ENCODE assay signal across 11 cellular contexts in the genomic region with DNA sequence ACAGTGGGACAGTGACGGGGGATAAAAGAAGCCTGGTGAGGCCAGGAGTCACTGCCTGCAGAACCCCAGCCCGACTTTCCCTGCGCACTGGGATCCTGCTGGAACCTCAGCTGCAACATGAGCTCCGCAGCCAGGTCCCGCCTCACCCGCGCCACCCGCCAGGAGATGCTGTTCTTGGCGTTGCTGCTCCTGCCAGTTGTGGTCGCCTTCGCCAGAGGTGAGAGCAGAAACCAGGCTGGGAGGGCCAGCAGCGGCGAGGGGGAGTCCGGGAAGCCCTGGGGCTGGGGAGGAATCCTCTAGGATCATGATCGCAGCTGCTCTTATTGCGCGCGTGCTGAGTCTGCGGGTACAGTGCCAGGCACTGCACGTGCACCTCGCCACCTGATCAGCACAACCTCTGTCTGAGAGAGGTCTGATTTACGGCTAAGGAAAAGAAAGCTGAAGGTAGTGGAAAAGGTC. TPM values are rescaled to one million over a fixed set of nuclear protein-coding genes. Genes with fewer than 3 reads are reported as not detected.
DNase-seq lines count a peak whose midpoint lies in the region; ATAC-seq and TF ChIP-seq lines count a peak whose summit lies in the region.
"Had no signal": no experiment of that assay in that cellular context is flagged by ENCODE, and none has a peak within 500 bp of the region (broad histone marks: within the 10 kb centered on the region; RNA-seq: fewer than 3 reads in every experiment).

A gene with protein sequence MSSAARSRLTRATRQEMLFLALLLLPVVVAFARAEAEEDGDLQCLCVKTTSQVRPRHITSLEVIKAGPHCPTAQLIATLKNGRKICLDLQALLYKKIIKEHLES (plus strand): TSS at position 51 of the 459 bp plus-strand sequence. CDS start 67 bp downstream, at position 118.

- peaks cover 48% of the 10 kb centered on the region for H3K27me3 Mint-ChIP-seq in endodermal cell (ENCODE audit: insufficient read depth)

- DNase-seq in SHP77 (lab: John Stamatoyannopoulos, UW) (peak; percentile 13 to 44), SHP77 treated with DMSO at 0.1 percent for 48 hours (lab: John Stamatoyannopoulos, UW) (no peak), endodermal cell (peak; percentile 93), lower lobe of right lung (peak; percentile 50), tibial artery (peak in 1 of 2 donors; percentile 71), NCI-H1436 treated with DMSO at 0.1 percent for 48 hours (lab: John Stamatoyannopoulos, UW) (no peak)
- DNase-seq: NCI-H526 treated with DMSO at 0.1 percent for 48 hours, T-helper 17 cell had no signal

- no peaks in the 10 kb centered on the region for H3K9me3 Mint-ChIP-seq in endodermal cell

- H3K27ac ChIP-seq in endodermal cell (ENCODE audit: low read depth, low read length) = no peak within 1 kb of the TSS
- no peak within 1 kb of the TSS for H3K27ac ChIP-seq in lower lobe of right lung
- no peak within 1 kb of the TSS for H3K27ac ChIP-seq in tibial artery
- H3K27ac ChIP-seq: ovary had no signal

- intact Hi-C loops in lower lobe of right lung (cut with DNase I) (no loop called here), tibial artery (cut with DNase I; ENCODE audit: low total_unique reads) (no loop called here)

- H3K9me3 ChIP-seq in endodermal cell (ENCODE audit: control insufficient read depth, low read length) (no peaks in the 10 kb centered on the region), lower lobe of right lung (no peaks in the 10 kb centered on the region), tibial artery (no peaks in the 10 kb centered on the region)
- H3K9me3 ChIP-seq: ovary had no signal

- no peak within 1 kb of the TSS for H3K4me3 ChIP-seq in endodermal cell (ENCODE audit: low read length)
- peak within 1 kb of the TSS; percentile 21 for H3K4me3 ChIP-seq in lower lobe of right lung
- peak within 1 kb of the TSS; percentile 37 to 43 for H3K4me3 ChIP-seq in tibial artery
- H3K4me3 ChIP-seq: ovary had no signal

- H3K4me1 Mint-ChIP-seq in endodermal cell = peaks cover 4% of the 10 kb centered on the region
- H3K4me1 Mint-ChIP-seq: T-helper 17 cell had no signal

- H3K27ac Mint-ChIP-seq in endodermal cell = no peak within 1 kb of the TSS
- H3K27ac Mint-ChIP-seq: T-helper 17 cell had no signal

- H3K4me1 ChIP-seq in endodermal cell (ENCODE audit: control insufficient read depth, insufficient read depth, low read length) = no peaks in the 10 kb centered on the region
- peaks cover 15% of the 10 kb centered on the region for H3K4me1 ChIP-seq in lower lobe of right lung
- peaks cover 0 to 35% (median 13%) of the 10 kb centered on the region in 4 donors for H3K4me1 ChIP-seq in tibial artery

- no peaks in the 10 kb centered on the region for H3K27me3 ChIP-seq in endodermal cell (ENCODE audit: control insufficient read depth, insufficient read depth, low read length, poor library complexity, severe bottlenecking)
- H3K27me3 ChIP-seq in lower lobe of right lung (ENCODE audit: low read depth) = no peaks in the 10 kb centered on the region
- H3K27me3 ChIP-seq in tibial artery = peaks cover 0 to 3% of the 10 kb centered on the region in 2 donors
- H3K27me3 ChIP-seq: ovary had no signal

- ATAC-seq in lower lobe of right lung (peak; percentile 41 to 63), HG03159 (IDR thresholded peaks at IDR 0.05; ENCODE audit: unreplicated experiment) (no peak), HG02884 (IDR thresholded peaks at IDR 0.05; ENCODE audit: unreplicated experiment) (no peak)
- ATAC-seq: T-helper 17 cell had no signal

- H3K4me3 Mint-ChIP-seq in endodermal cell = peak within 1 kb of the TSS; percentile 39
- H3K4me3 Mint-ChIP-seq: T-helper 17 cell had no signal

- no peaks in the 10 kb centered on the region for H3K36me3 Mint-ChIP-seq in endodermal cell (ENCODE audit: low read depth)

- H3K9ac ChIP-seq in endodermal cell (ENCODE audit: extremely low read depth, low read length, poor library complexity, severe bottlenecking) = no peak within 1 kb of the TSS

- 91 to 92% methylated on average over 21 to 22 of the region's 22 CpGs for WGBS in endodermal cell (ENCODE audit: insufficient coverage in 1 of 2, insufficient read length in 1 of 2), 2 experiments

- no peaks in the 10 kb centered on the region for H3K36me3 ChIP-seq in endodermal cell (ENCODE audit: control insufficient read depth, insufficient read depth, low read length)
- H3K36me3 ChIP-seq in lower lobe of right lung = no peaks in the 10 kb centered on the region
- H3K36me3 ChIP-seq in tibial artery = no peaks in the 10 kb centered on the region
- H3K36me3 ChIP-seq: ovary had no signal

- peak; percentile 69 for TF ChIP-seq CTCF in endodermal cell (conservative IDR thresholded peaks at IDR 0.05)
- peak; percentile 17 for TF ChIP-seq CTCF in lower lobe of right lung (IDR thresholded peaks at IDR 0.05)
- no peak for TF ChIP-seq CTCF in tibial artery (IDR thresholded peaks at IDR 0.05)

RNA-seq across cellular contexts. Expression of the gene that starts here (rescaled TPM):
- total RNA-seq in endodermal cell = not detected
- not detected for polyA plus RNA-seq in endodermal cell (2013, experiment 1 of 2)
- not detected for polyA plus RNA-seq in endodermal cell (2013, experiment 2 of 2)
- not detected for total RNA-seq in lower lobe of right lung
- total RNA-seq: ovary had no signal
- polyA plus RNA-seq: ovary had no signal

Comparison
In these comparisons a context has a peak if more than half of its experiments do, and no peak if none do; other contexts are left out.
1. DNase-seq: peak in SHP77 (2 of 2); none in SHP77 treated with DMSO at 0.1 percent for 48 hours (single experiment) and NCI-H1436 treated with DMSO at 0.1 percent for 48 hours (single experiment).
2. Peak in DNase-seq in endodermal cell; RNA of the gene not detected or under 1 TPM.
3. Peak in DNase-seq, ATAC-seq and H3K4me3 ChIP-seq in lower lobe of right lung; RNA of the gene not detected or under 1 TPM.
4. CTCF ChIP-seq: peak in endodermal cell (single experiment) and lower lobe of right lung (single experiment); none in tibial artery (0 of 2).